8 cellular contexts compared by ENCODE assay signal in the genomic region with DNA sequence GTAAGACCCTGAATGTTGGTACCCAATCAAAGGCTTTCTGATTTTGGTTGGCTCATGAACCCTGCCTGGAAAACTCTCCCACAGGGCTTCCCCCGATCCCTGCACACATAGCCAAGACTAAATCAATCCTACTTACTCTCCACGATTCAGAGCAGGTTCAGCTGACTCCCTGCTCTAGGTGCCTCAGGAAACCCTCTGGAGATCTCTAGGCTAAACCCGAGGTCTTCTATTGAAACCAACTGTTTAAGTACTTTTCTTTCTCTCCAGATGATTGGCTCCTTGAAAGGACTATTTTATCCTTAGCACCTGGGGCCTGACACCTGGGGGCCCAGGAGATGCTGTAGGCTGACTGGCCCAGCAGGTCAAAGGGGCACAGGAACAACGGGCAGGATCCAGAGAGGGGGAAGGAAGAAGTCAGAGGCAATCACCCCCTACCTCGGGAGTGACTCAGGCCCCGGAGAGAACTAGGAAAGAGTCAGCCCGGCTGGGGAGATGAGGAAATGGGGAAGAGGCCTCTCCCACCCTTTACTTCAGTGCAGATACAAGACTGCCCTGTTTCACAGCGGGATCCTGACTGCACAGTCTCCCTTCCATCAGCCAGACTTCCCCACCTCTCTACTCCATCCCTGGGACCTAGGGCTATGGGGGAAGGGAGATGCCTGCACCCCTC. TPM values are rescaled to one million over a fixed set of nuclear protein-coding genes. Genes with fewer than 3 reads are reported as not detected.
DNase-seq lines count a peak whose midpoint lies in the region; ATAC-seq and TF ChIP-seq lines count a peak whose summit lies in the region.

No MANE protein-coding gene starts in this region.

- no peak overlapping the region for H2AFZ ChIP-seq in parathyroid adenoma

- WGBS in esophagus, 2 donors: 3% methylated on average over 8 of the region's 8 CpGs

- H3K9ac ChIP-seq in parathyroid adenoma: no peak overlapping the region

- peak overlapping the region; percentile 92 for H3K4me2 ChIP-seq in parathyroid adenoma (ENCODE audit: low read length)

- TF ChIP-seq CTCF in parathyroid adenoma (IDR thresholded peaks at IDR 0.05): no peak

- peaks cover 27% of the 10 kb centered on the region for H3K36me3 ChIP-seq in SJCRH30
- H3K36me3 ChIP-seq in esophagus (ENCODE audit: control insufficient read depth in 2 of 2, insufficient read depth in 2 of 2, low read length in 1 of 2): peaks cover 8 to 17% of the 10 kb centered on the region in 2 donors
- no peaks in the 10 kb centered on the region for H3K36me3 ChIP-seq in parathyroid adenoma (ENCODE audit: control insufficient read depth, insufficient read depth, low read length)

- H3K27ac ChIP-seq in SJCRH30 (no peak overlapping the region), esophagus (ENCODE audit: low read depth in 2 of 2, low read length in 1 of 2) (peak overlapping the region; percentile 23 to 87), parathyroid adenoma (peak overlapping the region; percentile 12)

- peaks cover 33% of the 10 kb centered on the region for H3K79me2 ChIP-seq in parathyroid adenoma

- no peak for ATAC-seq in HG03342 (IDR thresholded peaks at IDR 0.05; ENCODE audit: unreplicated experiment)

- H3K9me3 ChIP-seq in SJCRH30 (replicated peaks) (no peaks in the 10 kb centered on the region), esophagus (ENCODE audit: control insufficient read depth in 2 of 2, insufficient read depth in 1 of 2, low read depth in 1 of 2, low read length in 1 of 2) (no peaks in the 10 kb centered on the region), parathyroid adenoma (ENCODE audit: control insufficient read depth, low read length) (no peaks in the 10 kb centered on the region)

- H3K4me3 ChIP-seq in SJCRH30 (peak overlapping the region; percentile 70), esophagus (ENCODE audit: low read depth in 1 of 2, low read length in 2 of 2) (peak overlapping the region; percentile 73 to 75), parathyroid adenoma (ENCODE audit: low read depth, low read length) (peak overlapping the region; percentile 83)

- H3K27me3 ChIP-seq in SJCRH30 (no peaks in the 10 kb centered on the region), esophagus (ENCODE audit: control insufficient read depth in 1 of 2, insufficient read depth in 2 of 2, low read length in 2 of 2) (no peaks in the 10 kb centered on the region), parathyroid adenoma (ENCODE audit: control insufficient read depth, insufficient read depth, low read length) (no peaks in the 10 kb centered on the region)

- H3K4me1 ChIP-seq in SJCRH30 (peaks cover 22% of the 10 kb centered on the region), esophagus (ENCODE audit: control insufficient read depth in 2 of 2, insufficient read depth in 2 of 2, low read length in 1 of 2) (peaks cover 0 to 11% of the 10 kb centered on the region in 2 donors), parathyroid adenoma (peaks cover 15% of the 10 kb centered on the region)

- DNase-seq in activated CD8-positive, alpha-beta memory T cell treated with anti-CD3 and anti-CD28 coated beads, Interleukin-2, amount 50 U/mL, for 48 hours: peak; percentile 56
- no peak for DNase-seq in activated CD8-positive, alpha-beta memory T cell treated with anti-CD3 and anti-CD28 coated beads for 24 hours
- DNase-seq in SJCRH30: peak in 1 of 2 experiments; percentile 36
- DNase-seq in retina: no peak
- no peak for DNase-seq in GM19240 (ENCODE audit: insufficient read length, low spot score)

RNA-seq across cellular contexts. Expression of gene TBC1D10B, which starts 2.0 kb away (rescaled TPM):
- total RNA-seq in SJCRH30 (2014; rRNA removed; shearing (Covaris generic)): 33.7 and 36.0 TPM in 2 replicates
- polyA plus RNA-seq in esophagus: 10 to 100 TPM; 19.8 to 27.5 TPM

RNA-seq across cellular contexts. Expression of gene MYL11, which starts 6.3 kb away (rescaled TPM):
- total RNA-seq in SJCRH30 (2014; rRNA removed; shearing (Covaris generic)): 10.8 and 13.1 TPM in 2 replicates
- polyA plus RNA-seq in esophagus: 1 to 10 TPM; 1.3 to 2.1 TPM

RNA-seq across cellular contexts. Expression of gene CD2BP2, which starts 13.1 kb away (rescaled TPM):
- total RNA-seq in SJCRH30 (2014; rRNA removed; shearing (Covaris generic)): 52.2 and 52.3 TPM in 2 replicates
- 10 to 100 TPM; 25.2 to 34.3 TPM for polyA plus RNA-seq in esophagus

RNA-seq across cellular contexts. Expression of gene SEPTIN1, which starts 14.1 kb away (rescaled TPM):
- 0.23 and 0.45 TPM in 2 replicates for total RNA-seq in SJCRH30 (2014; rRNA removed; shearing (Covaris generic))
- polyA plus RNA-seq in esophagus: 1 to 10 TPM; 3.5 to 6.8 TPM

RNA-seq across cellular contexts. Expression of gene ZNF48, which starts 27.0 kb away (rescaled TPM):
- total RNA-seq in SJCRH30 (2014; rRNA removed; shearing (Covaris generic)): 9.3 and 10.1 TPM in 2 replicates
- polyA plus RNA-seq in esophagus: 1 to 10 TPM; 1.4 to 2.6 TPM
